In the genomic region with DNA sequence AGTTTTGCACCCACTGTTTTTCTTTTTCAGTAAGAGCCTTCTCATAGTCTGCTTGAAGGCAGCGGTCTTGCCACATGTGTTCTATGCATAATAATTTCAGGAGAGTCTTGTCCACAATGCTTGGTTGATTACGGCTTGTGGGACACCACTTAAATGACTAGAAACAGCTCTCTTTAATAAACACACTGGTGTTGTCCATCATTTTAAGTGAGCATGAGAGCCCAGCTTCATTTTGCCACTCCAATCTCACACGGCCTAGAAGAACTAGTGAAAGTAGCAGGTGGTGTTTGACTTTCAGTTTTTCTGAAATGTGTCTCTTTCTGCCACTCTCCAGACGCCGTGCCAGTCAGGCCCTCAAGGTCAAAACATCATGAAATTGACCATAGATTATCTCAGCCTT, we compare ENCODE assay signal across 12 cellular contexts.
DNase-seq lines count a peak whose midpoint lies in the region; ATAC-seq, FAIRE-seq and TF ChIP-seq lines count a peak whose summit lies in the region.
"Had no signal": no experiment of that assay in that cellular context is flagged by ENCODE, and none has a peak within 500 bp of the region (broad histone marks: within the 10 kb centered on the region; RNA-seq: fewer than 3 reads in every experiment).

No MANE protein-coding gene starts in this region.

- peak overlapping the region; percentile 41; the same call in 1 of the 2 replicates for H3K4me2 ChIP-seq in GM12878 (ENCODE audit: control insufficient read depth, insufficient read depth)

- no peaks in the 10 kb centered on the region for H3K79me2 ChIP-seq in GM12878 (ENCODE audit: control insufficient read depth, insufficient read depth, low read length)

- no peaks in the 10 kb centered on the region for H4K20me1 ChIP-seq in GM12878 (ENCODE audit: control insufficient read depth, insufficient read depth)

- POLR2A ChIA-PET in GM12878 (lab: Charles Lee), result no interaction called here

- H2AFZ ChIP-seq in GM12878 (ENCODE audit: control insufficient read depth, low read depth, low read length), result no peak overlapping the region

- no peak overlapping the region; the same call in 1 of the 2 replicates for H3K27ac ChIP-seq in GM12878 (ENCODE audit: control insufficient read depth, insufficient read depth)

- RAD21 ChIA-PET in GM12878 (lab: Charles Lee; ENCODE audit: unreplicated experiment), result no interaction called here

- no peak for TF ChIP-seq EP300 in GM12878 (IDR thresholded peaks at IDR 0.05; ENCODE audit: borderline replicate concordance in 1 of 2, control insufficient read depth in 1 of 2, low read depth in 2 of 2, low read length in 2 of 2)

- 0% methylated on average over 5 of the region's 5 CpGs for WGBS in GM12878 (ENCODE audit: insufficient coverage, insufficient replicate concordance, low lambda C conversion rate, missing lambda C conversion rate)

- in situ Hi-C loops in GM12878 (cut with MboI), result no loop called here

- TF ChIP-seq POLR2A in GM12878 (IDR thresholded peaks at IDR 0.05; ENCODE audit: low read depth, low read length), result no peak

- SMC1A ChIA-PET in GM12878 (lab: Charles Lee; ENCODE audit: uncharacterized antibody, unreplicated experiment), result no interaction called here

- BruUV-seq in GM12878 (replicated peaks; lab: Mats Ljungman, UMichigan), result no TSS peak

- peaks cover 14% of the 10 kb centered on the region for H3K4me1 ChIP-seq in GM12878 (ENCODE audit: control insufficient read depth, insufficient read depth, low read length)

- no peak for TF ChIP-seq RAD21 in GM12878 (IDR thresholded peaks at IDR 0.05; ENCODE audit: insufficient read depth, low read depth, low read length)

- no peaks in the 10 kb centered on the region; the same call in 2 of the 3 replicates for H3K9me3 ChIP-seq in GM12878 (replicated peaks; ENCODE audit: control insufficient read depth, insufficient read depth, low read length)

- no peak overlapping the region for H3K9ac ChIP-seq in GM12878 (ENCODE audit: control insufficient read depth, insufficient read depth, low read length)

- FAIRE-seq in GM12878 (lab: Jason Lieb, UNC), result no peak

- CTCF ChIA-PET in GM12878 (lab: Yijun Ruan, JAX), result no interaction called here

- TF ChIP-seq CTCF in GM12878 (IDR thresholded peaks at IDR 0.05 in 2 of 3, conservative IDR thresholded peaks at IDR 0.05 in 1 of 3; ENCODE audit: control insufficient read depth in 2 of 3, extremely low read depth in 1 of 3, insufficient read depth in 1 of 3, low read depth in 3 of 3, low read length in 3 of 3), result no peak

- intact Hi-C loops in GM12878 (cut with micrococcal nuclease; ENCODE audit: unreplicated experiment), result loop anchor here (1.0 to 5.0 kb wide), 4 partner anchors 24 to 137 kb away; no protein-coding TSS in a partner anchor

- no peaks in the 10 kb centered on the region for H3K36me3 ChIP-seq in GM12878 (ENCODE audit: control insufficient read depth in 2 of 2, insufficient read depth in 2 of 2, low read length in 1 of 2)

- no peak overlapping the region for H3K4me3 ChIP-seq in GM12878

- DNase-seq in GM12878 (ENCODE audit: low read depth, low spot score), result peak; percentile 70
- DNase-seq in epidermal melanocyte (ENCODE audit: insufficient read length, low spot score), result no peak
- no peak for DNase-seq in activated CD4-positive, alpha-beta T cell treated with anti-CD3 and anti-CD28 coated beads, Interleukin-2, amount 50 U/mL, for 48 hours
- DNase-seq in NCI-H2227 treated with DMSO at 0.1 percent for 48 hours (lab: John Stamatoyannopoulos, UW), result no peak
- DNase-seq in HuH-7.5 (ENCODE audit: low spot score), result no peak
- DNase-seq: dermis blood vessel endothelial cell, H7, NCI-H1436 treated with DMSO at 0.1 percent for 48 hours, SW 1271 had no signal

- ATAC-seq in GM18499 (IDR thresholded peaks at IDR 0.05; ENCODE audit: insufficient read depth, unreplicated experiment), result peak; percentile 64
- ATAC-seq in GM21447 (IDR thresholded peaks at IDR 0.05; ENCODE audit: unreplicated experiment), result peak; percentile 81
- ATAC-seq in HG03139 (IDR thresholded peaks at IDR 0.05; ENCODE audit: unreplicated experiment), result peak; percentile 61
- peak; percentile 83 for ATAC-seq in GM12878

- H3K27me3 ChIP-seq in GM12878 (replicated peaks in 1 of 2; ENCODE audit: control insufficient read depth in 2 of 2, insufficient read depth in 2 of 2, low read length in 1 of 2), result no peaks in the 10 kb centered on the region

TF ChIP-seq in GM12878, 131 proteins besides CTCF, POLR2A, EP300 and RAD21:
- TF ChIP-seq RUNX3 (IDR thresholded peaks at IDR 0.05; ENCODE audit: low read length), result peak; percentile 50
- TF ChIP-seq RCOR1 (conservative IDR thresholded peaks at IDR 0.05; ENCODE audit: low read depth, low read length), result no peak
- TF ChIP-seq SP1 (IDR thresholded peaks at IDR 0.05; ENCODE audit: low read depth, low read length), result no peak
- TF ChIP-seq TCF12 (IDR thresholded peaks at IDR 0.05; ENCODE audit: low read depth, low read length), result peak; percentile 73
- peak; percentile 41; the same call in 1 of the 2 replicates for TF ChIP-seq IRF4 (IDR thresholded peaks at IDR 0.05; ENCODE audit: low read depth, low read length)
- no peak for TF ChIP-seq NR2F1 (conservative IDR thresholded peaks at IDR 0.05)
- peak; percentile 84; the same call in 1 of the 2 replicates for TF ChIP-seq TCF3 (IDR thresholded peaks at IDR 0.05; ENCODE audit: borderline replicate concordance, insufficient read depth, low read depth, low read length)
- TF ChIP-seq PAX5 (IDR thresholded peaks at IDR 0.05; ENCODE audit: borderline replicate concordance, low read depth, low read length), result peak; percentile 38; the same call in 1 of the 2 replicates
- TF ChIP-seq BCL11A (IDR thresholded peaks at IDR 0.05; ENCODE audit: low read depth, low read length), result peak; percentile 20; the same call in 1 of the 2 replicates
- TF ChIP-seq PKNOX1 (IDR thresholded peaks at IDR 0.05), result peak; percentile 69
TF ChIP-seq in GM12878: peak in this region for 7.
